1 cellular context compared by ENCODE assay signal in genomic region chr12:51413791-51414190, GRCh38.
A peak's percentile ranks its signal among the peaks of the same experiment; 100 is the strongest.
TF ChIP-seq lines count a peak whose summit lies in the region.

No MANE protein-coding gene starts in this region.

TF ChIP-seq in K562, 482 proteins besides CTCF, POLR2A, EP300 and RAD21:
- TF ChIP-seq PTBP1 (IDR thresholded peaks at IDR 0.05; ENCODE audit: low read depth, low read length) (no peak), MAFG (tag; conservative IDR thresholded peaks at IDR 0.05) (no peak), DLX4 (CRISPR knock-in tag; IDR thresholded peaks at IDR 0.05) (no peak), CBX8 (IDR thresholded peaks at IDR 0.05; ENCODE audit: borderline replicate concordance, extremely low read depth, low read depth, low read length, poor library complexity, severe bottlenecking) (peak; percentile 38)
